ENCODE assay signal across 27 cellular contexts in genomic region chr10:91573320-91573719, GRCh38.
"Had no signal": no experiment of that assay in that cellular context is flagged by ENCODE, and none has a peak within 500 bp of the region (broad histone marks: within the 10 kb centered on the region; RNA-seq: fewer than 3 reads in every experiment).

No MANE protein-coding gene starts in this region.

- H3K4me1 ChIP-seq: testis, transverse colon, upper lobe of left lung, upper lobe of right lung, uterus, vagina had no signal

- H3K27ac ChIP-seq: stomach, suprapubic skin, testis, thoracic aorta, thyroid gland, tibial artery, tibial nerve, transverse colon, upper lobe of left lung, upper lobe of right lung, uterus, vagina had no signal

- H3K4me3 ChIP-seq: stomach, suprapubic skin, testis, thoracic aorta, thyroid gland, tibial artery, tibial nerve, transverse colon, upper lobe of left lung, upper lobe of right lung, uterus, vagina had no signal

- ATAC-seq: stimulated activated effector memory CD8-positive, alpha-beta T cell treated with anti-CD3 and anti-CD28 coated beads, Interleukin-12 subunit alpha, Interleukin-12 subunit beta, amount 100 ng/mL, for 72 hours; stimulated activated memory B cell treated with anti-CD40 and anti-IgM and Interleukin-4, amounts not matched to agents 10 μg/mL and 1 μg/mL and 100 μg/mL, for 72 hours; stimulated activated naive B cell treated with anti-CD40 and anti-IgM and Interleukin-4, amounts not matched to agents 10 μg/mL and 1 μg/mL and 100 μg/mL, for 72 hours; stimulated activated naive CD8-positive, alpha-beta T cell treated with anti-CD3 and anti-CD28 coated beads, Interleukin-15, amount 100 ng/mL, for 72 hours; stimulated activated naive CD8-positive, alpha-beta T cell treated with anti-CD3 and anti-CD28 coated beads, Interleukin-15, Interleukin-2, amounts not matched to agents 100 U/mL and 50 U/mL, for 24 hours; upper lobe of right lung had no signal

- H3K9me3 ChIP-seq: stomach, suprapubic skin, testis, thoracic aorta, thyroid gland, tibial artery, tibial nerve, transverse colon, upper lobe of left lung, upper lobe of right lung, uterus, vagina had no signal

- DNase-seq: stimulated activated CD4-positive, alpha-beta T cell treated with anti-CD3 and anti-CD28 coated beads, Interleukin-2, amount 100 ng/mL, for 48 hours; stimulated activated CD4-positive, alpha-beta T cell treated with anti-CD3 and anti-CD28 coated beads, Interleukin-4, amount 100 ng/mL, for 1 hour; stimulated activated CD4-positive, alpha-beta T cell treated with anti-CD3 and anti-CD28 coated beads, Interleukin-4, amount 100 ng/mL, for 24 hours; stimulated activated CD4-positive, alpha-beta T cell treated with anti-CD3 and anti-CD28 coated beads, Interleukin-4, amount 100 ng/mL, for 4 hours; stimulated activated CD8-positive, alpha-beta memory T cell treated with anti-CD3 and anti-CD28 coated beads, Interleukin-4, amount 100 ng/mL, for 48 hours; stimulated activated naive B cell treated with anti-CD40 and anti-IgM and Interleukin-4, amounts not matched to agents 10 μg/mL and 1 μg/mL and 100 μg/mL, for 72 hours; stimulated activated naive CD4-positive, alpha-beta T cell; stimulated activated naive CD4-positive, alpha-beta T cell treated with Interleukin-2 at 50 U/mL for 16 hours; stimulated activated naive CD8-positive, alpha-beta T cell treated with anti-CD3 and anti-CD28 coated beads, Interleukin-15, amount 100 ng/mL, for 72 hours; stimulated activated naive CD8-positive, alpha-beta T cell treated with anti-CD3 and anti-CD28 coated beads, Interleukin-15, Interleukin-2, amounts not matched to agents 100 U/mL and 50 U/mL, for 24 hours; stomach; substantia nigra; testis; thyroid gland; tibial artery; transverse colon; trophoblast cell; upper lobe of left lung; upper lobe of right lung; uterus had no signal

- H3K27me3 ChIP-seq: stomach, suprapubic skin, testis, thyroid gland, tibial artery, tibial nerve, transverse colon, upper lobe of left lung, upper lobe of right lung, uterus, vagina had no signal

- H3K36me3 ChIP-seq: stomach, suprapubic skin, thoracic aorta, thyroid gland, tibial artery, tibial nerve, transverse colon, upper lobe of left lung, upper lobe of right lung, uterus, vagina had no signal

- FAIRE-seq: urothelium cell line had no signal
